Comparison of ENCODE assay signal across 8 cellular contexts in the genomic region with DNA sequence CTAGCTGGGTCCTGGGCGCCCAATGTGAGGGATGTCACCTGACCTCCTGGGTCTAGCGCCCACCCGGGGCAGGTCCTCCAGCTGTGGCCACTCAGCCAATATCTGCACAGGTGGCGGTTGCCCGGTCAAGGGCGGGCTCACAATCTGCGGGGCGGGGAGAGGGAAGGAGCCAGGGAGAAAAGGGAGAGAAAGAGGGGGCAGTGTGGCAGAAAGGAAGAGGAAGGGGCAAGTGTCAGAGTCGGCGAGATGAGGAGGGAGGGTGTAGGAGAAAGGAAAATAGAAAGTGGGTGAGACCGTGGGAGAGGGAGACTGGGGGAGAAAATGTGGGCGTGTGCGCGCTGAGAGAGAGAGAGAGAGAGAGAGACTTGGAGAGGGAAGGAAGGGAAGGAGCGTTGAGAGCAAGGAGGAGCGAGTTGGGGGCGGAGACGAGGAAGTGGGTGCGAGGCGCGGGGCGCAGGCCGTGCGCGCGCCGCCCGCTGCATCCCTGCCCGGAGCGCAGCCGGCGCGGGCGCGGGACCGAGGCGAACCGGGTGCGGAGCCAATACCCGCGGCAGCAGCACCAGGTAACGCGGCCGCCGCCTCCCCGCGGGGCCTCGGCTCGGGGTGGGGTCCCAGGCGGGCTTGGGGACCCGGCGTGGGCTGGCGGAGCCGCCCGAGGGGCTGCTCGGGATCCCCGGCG. TPM values are rescaled to one million over a fixed set of nuclear protein-coding genes. Genes with fewer than 3 reads are reported as not detected.
DNase-seq lines count a peak whose midpoint lies in the region; ATAC-seq and TF ChIP-seq lines count a peak whose summit lies in the region.

A gene with protein sequence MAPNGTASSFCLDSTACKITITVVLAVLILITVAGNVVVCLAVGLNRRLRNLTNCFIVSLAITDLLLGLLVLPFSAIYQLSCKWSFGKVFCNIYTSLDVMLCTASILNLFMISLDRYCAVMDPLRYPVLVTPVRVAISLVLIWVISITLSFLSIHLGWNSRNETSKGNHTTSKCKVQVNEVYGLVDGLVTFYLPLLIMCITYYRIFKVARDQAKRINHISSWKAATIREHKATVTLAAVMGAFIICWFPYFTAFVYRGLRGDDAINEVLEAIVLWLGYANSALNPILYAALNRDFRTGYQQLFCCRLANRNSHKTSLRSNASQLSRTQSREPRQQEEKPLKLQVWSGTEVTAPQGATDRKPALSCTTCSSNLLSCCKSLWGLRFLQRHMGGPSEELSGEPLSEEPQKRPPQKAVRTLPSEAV (plus strand): TSS at position 479 of the 679 bp plus-strand sequence. CDS start 25,163 bp downstream, outside the sequence.

- POLR2A ChIA-PET in activated CD4-positive, alpha-beta memory T cell treated with anti-CD3 and anti-CD28 coated beads for 36 hours (lab: Charles Lee): interaction anchor here (1.2 kb wide), 1 partner anchor 8 kb away, joined by 3 read pairs; no protein-coding TSS in a partner anchor

- peak within 1 kb of the TSS; percentile 87 for H3K4me3 Mint-ChIP-seq in activated CD4-positive, alpha-beta memory T cell treated with anti-CD3 and anti-CD28 coated beads for 36 hours
- peak within 1 kb of the TSS; percentile 85 for H3K4me3 Mint-ChIP-seq in nephron
- H3K4me3 Mint-ChIP-seq in type B pancreatic cell: peak within 1 kb of the TSS; percentile 90

- peak within 1 kb of the TSS; percentile 75 for H3K27ac Mint-ChIP-seq in activated CD4-positive, alpha-beta memory T cell treated with anti-CD3 and anti-CD28 coated beads for 36 hours
- H3K27ac Mint-ChIP-seq in nephron (peak within 1 kb of the TSS in 1 of 3 experiments; percentile 27), type B pancreatic cell (peak within 1 kb of the TSS; percentile 28)

- TF ChIP-seq CTCF in nephron (IDR thresholded peaks at IDR 0.05; ENCODE audit: unreplicated experiment in 3 of 3) (no peak), type B pancreatic cell (conservative IDR thresholded peaks at IDR 0.05) (no peak)

- DNase-seq in activated gamma-delta T cell (lab: John Stamatoyannopoulos, UW): peak; percentile 13
- DNase-seq in activated gamma-delta T cell treated with Interleukin-2 at 50 U/mL for 16 hours: no peak
- peak; percentile 72 for DNase-seq in activated CD4-positive, alpha-beta memory T cell treated with anti-CD3 and anti-CD28 coated beads for 36 hours
- DNase-seq in type B pancreatic cell (ENCODE audit: extremely low spot score, unreplicated experiment): no peak
- no peak for DNase-seq in GM19238 (ENCODE audit: insufficient read length, low spot score)
- no peak for DNase-seq in NCI-H1092 (lab: John Stamatoyannopoulos, UW)

- H3K4me1 Mint-ChIP-seq in activated CD4-positive, alpha-beta memory T cell treated with anti-CD3 and anti-CD28 coated beads for 36 hours (ENCODE audit: low read depth): peaks cover 77% of the 10 kb centered on the region
- H3K4me1 Mint-ChIP-seq in nephron: peaks cover 6% of the 10 kb centered on the region
- H3K4me1 Mint-ChIP-seq in type B pancreatic cell (ENCODE audit: unreplicated experiment): peaks cover 3% of the 10 kb centered on the region

- CTCF ChIA-PET in activated CD4-positive, alpha-beta memory T cell treated with anti-CD3 and anti-CD28 coated beads for 36 hours (lab: Charles Lee): interaction anchor here (1.0 to 1.7 kb wide), 2 partner anchors 39 to 40 kb away, joined by 4 to 9 read pairs; no protein-coding TSS in a partner anchor

- no peaks in the 10 kb centered on the region for H3K27me3 Mint-ChIP-seq in activated CD4-positive, alpha-beta memory T cell treated with anti-CD3 and anti-CD28 coated beads for 36 hours
- peaks cover 67% of the 10 kb centered on the region for H3K27me3 Mint-ChIP-seq in nephron (ENCODE audit: low read depth)
- peaks cover 83% of the 10 kb centered on the region for H3K27me3 Mint-ChIP-seq in type B pancreatic cell

- H3K9me3 Mint-ChIP-seq in activated CD4-positive, alpha-beta memory T cell treated with anti-CD3 and anti-CD28 coated beads for 36 hours: no peaks in the 10 kb centered on the region
- H3K9me3 Mint-ChIP-seq in nephron: no peaks in the 10 kb centered on the region
- no peaks in the 10 kb centered on the region for H3K9me3 Mint-ChIP-seq in type B pancreatic cell

- peaks cover 10% of the 10 kb centered on the region for H3K36me3 Mint-ChIP-seq in activated CD4-positive, alpha-beta memory T cell treated with anti-CD3 and anti-CD28 coated beads for 36 hours
- H3K36me3 Mint-ChIP-seq in nephron (ENCODE audit: low read depth): no peaks in the 10 kb centered on the region
- no peaks in the 10 kb centered on the region for H3K36me3 Mint-ChIP-seq in type B pancreatic cell

- peak; percentile 55 for ATAC-seq in esophagus mucosa

- intact Hi-C loops in activated CD4-positive, alpha-beta memory T cell treated with anti-CD3 and anti-CD28 coated beads for 36 hours (cut with micrococcal nuclease): loop anchor here (1.0 to 10.0 kb wide), 4 partner anchors 39 to 877 kb away; a partner anchor contains a TSS

RNA-seq across cellular contexts. Expression of the gene that starts here (rescaled TPM):
- total RNA-seq in activated CD4-positive, alpha-beta memory T cell treated with anti-CD3 and anti-CD28 coated beads for 36 hours: 10 to 100 TPM; 11.6 to 11.8 TPM
- total RNA-seq in esophagus mucosa: 0.76 TPM
- 1.8 and 2.9 TPM in 2 replicates for total RNA-seq in type B pancreatic cell (ENCODE audit: low replicate concordance)

Comparison
In these comparisons a context has a peak if more than half of its experiments do, and no peak if none do; other contexts are left out.
1. DNase-seq: peak in activated gamma-delta T cell (single experiment) and activated CD4-positive, alpha-beta memory T cell treated with anti-CD3 and anti-CD28 coated beads for 36 hours (single experiment); none in activated gamma-delta T cell treated with Interleukin-2 at 50 U/mL for 16 hours (single experiment), type B pancreatic cell (single experiment), GM19238 (single experiment) and NCI-H1092 (single experiment).
2. Peak in ATAC-seq in esophagus mucosa; RNA of the gene not detected or under 1 TPM.
3. Peak in every context shown above with its lines, with median percentiles within 50 percentile points of each other: H3K4me3 Mint-ChIP-seq.